Comparison of ENCODE assay signal across 8 cellular contexts in genomic region chrX:101385795-101386541, GRCh38. TPM values are rescaled to one million over a fixed set of nuclear protein-coding genes. Genes with fewer than 3 reads are reported as not detected.
DNase-seq lines count a peak whose midpoint lies in the region; ATAC-seq and TF ChIP-seq lines count a peak whose summit lies in the region.

Gene BTK, minus strand, starts transcription at chrX:101386191. Its CDS starts 10,907 bp downstream, at chrX:101375284.

- no peak within 1 kb of the TSS for H3K27ac Mint-ChIP-seq in activated T-cell treated with anti-CD3 and anti-CD28 coated beads, Interleukin-2, amount 50 U/mL, for 24 hours

- no peaks in the 10 kb centered on the region for H3K9me3 Mint-ChIP-seq in activated T-cell treated with anti-CD3 and anti-CD28 coated beads, Interleukin-2, amount 50 U/mL, for 24 hours

- H3K4me3 Mint-ChIP-seq in activated T-cell treated with anti-CD3 and anti-CD28 coated beads, Interleukin-2, amount 50 U/mL, for 24 hours: no peak within 1 kb of the TSS

- TF ChIP-seq CTCF in neutrophil (IDR thresholded peaks at IDR 0.05): no peak
- TF ChIP-seq CTCF in tibial nerve (IDR thresholded peaks at IDR 0.05): no peak

- H3K4me1 Mint-ChIP-seq in activated T-cell treated with anti-CD3 and anti-CD28 coated beads, Interleukin-2, amount 50 U/mL, for 24 hours (ENCODE audit: low read depth): peaks cover 4% of the 10 kb centered on the region

- H3K36me3 Mint-ChIP-seq in activated T-cell treated with anti-CD3 and anti-CD28 coated beads, Interleukin-2, amount 50 U/mL, for 24 hours (ENCODE audit: low read depth): peaks cover 2% of the 10 kb centered on the region

- peak within 1 kb of the TSS; percentile 61 to 75 for H3K4me3 ChIP-seq in neutrophil (ENCODE audit: low read depth in 1 of 2, low read length in 1 of 2)
- peak within 1 kb of the TSS in 2 of 4 donors; percentile 9 to 33 for H3K4me3 ChIP-seq in tibial nerve
- no peak within 1 kb of the TSS for H3K4me3 ChIP-seq in effector memory CD4-positive, alpha-beta T cell (ENCODE audit: insufficient read depth, low read depth, low read length, poor library complexity, severe bottlenecking)

- H3K27me3 ChIP-seq in neutrophil (no peaks in the 10 kb centered on the region), tibial nerve (no peaks in the 10 kb centered on the region)
- H3K27me3 ChIP-seq in effector memory CD4-positive, alpha-beta T cell (replicated peaks; ENCODE audit: control insufficient read depth, insufficient read depth, low read length, poor library complexity, severe bottlenecking): no peaks in the 10 kb centered on the region

- H3K27me3 Mint-ChIP-seq in activated T-cell treated with anti-CD3 and anti-CD28 coated beads, Interleukin-2, amount 50 U/mL, for 24 hours: peaks cover 15% of the 10 kb centered on the region

- DNase-seq in NOMO-1 (lab: John Stamatoyannopoulos, UW; ENCODE audit: unreplicated experiment in 2 of 2) (peak; percentile 75 to 81), tibial nerve (ENCODE audit: low spot score in 2 of 2) (no peak), T-helper 2 cell (no peak)
- no peak for DNase-seq in effector memory CD4-positive, alpha-beta T cell
- DNase-seq in activated T-cell treated with anti-CD3 and anti-CD28 coated beads, Interleukin-2, amount 50 U/mL, for 24 hours: no peak

- 80 to 82% methylated on average over 9 of the region's 9 CpGs for WGBS in tibial nerve, 2 donors

- no peak for TF ChIP-seq POLR2A in tibial nerve (IDR thresholded peaks at IDR 0.05)

- ATAC-seq in GM18861 (IDR thresholded peaks at IDR 0.05; ENCODE audit: unreplicated experiment): peak; percentile 61
- ATAC-seq in HG02678 (IDR thresholded peaks at IDR 0.05; ENCODE audit: unreplicated experiment): peak; percentile 63

- H3K36me3 ChIP-seq in neutrophil (no peaks in the 10 kb centered on the region), tibial nerve (no peaks in the 10 kb centered on the region)
- no peaks in the 10 kb centered on the region for H3K36me3 ChIP-seq in effector memory CD4-positive, alpha-beta T cell (ENCODE audit: control insufficient read depth, insufficient read depth, low read length)

- no peak for TF ChIP-seq EP300 in tibial nerve (IDR thresholded peaks at IDR 0.05)

- H3K27ac ChIP-seq in neutrophil: peak within 1 kb of the TSS; percentile 85
- H3K27ac ChIP-seq in tibial nerve: peak within 1 kb of the TSS in 1 of 4 donors; percentile 7
- no peak within 1 kb of the TSS for H3K27ac ChIP-seq in effector memory CD4-positive, alpha-beta T cell (ENCODE audit: insufficient read depth, low read length, poor library complexity, severe bottlenecking)

- no peaks in the 10 kb centered on the region for H3K9me3 ChIP-seq in neutrophil
- no peaks in the 10 kb centered on the region for H3K9me3 ChIP-seq in tibial nerve
- no peaks in the 10 kb centered on the region for H3K9me3 ChIP-seq in effector memory CD4-positive, alpha-beta T cell (ENCODE audit: control insufficient read depth, low read length)

- H3K4me1 ChIP-seq in neutrophil (ENCODE audit: control insufficient read depth in 1 of 2, insufficient read depth in 1 of 2, low read depth in 1 of 2, low read length in 1 of 2) (peaks cover 32 to 39% of the 10 kb centered on the region in 2 experiments), tibial nerve (no peaks in the 10 kb centered on the region)
- H3K4me1 ChIP-seq in effector memory CD4-positive, alpha-beta T cell (ENCODE audit: control insufficient read depth, insufficient read depth, low read length, poor library complexity, severe bottlenecking): no peaks in the 10 kb centered on the region

RNA-seq across cellular contexts. Expression of gene BTK, which starts in this region (rescaled TPM):
- total RNA-seq in tibial nerve: 10 to 100 TPM in 1 of 4 donors, 1 to 10 TPM in 3; 2.5 to 19.7 (median 4.9) TPM

Comparison
In these comparisons a context has a peak if more than half of its experiments do, and no peak if none do; other contexts are left out.
1. DNase-seq: peak in NOMO-1 (2 of 2); none in tibial nerve (0 of 2), effector memory CD4-positive, alpha-beta T cell (0 of 3), T-helper 2 cell (0 of 5) and activated T-cell treated with anti-CD3 and anti-CD28 coated beads, Interleukin-2, amount 50 U/mL, for 24 hours (single experiment).